8 cellular contexts compared by ENCODE assay signal in genomic region chr7:103343758-103344452, GRCh38. TPM values are rescaled to one million over a fixed set of nuclear protein-coding genes. Genes with fewer than 3 reads are reported as not detected.
DNase-seq lines count a peak whose midpoint lies in the region; ATAC-seq and TF ChIP-seq lines count a peak whose summit lies in the region.

No MANE protein-coding gene starts in this region.

- H3K27ac ChIP-seq in HEK293 (ENCODE audit: extremely low read depth, low read depth, low read length) (peak overlapping the region; percentile 54; the same call in 1 of the 2 replicates), heart right ventricle (peak overlapping the region; percentile 14 to 95 (median 86))

- DNase-seq in NCI-H1417 (lab: John Stamatoyannopoulos, UW) (peak in 2 of 3 experiments; percentile 50 to 76), NCI-H1417 treated with DMSO at 0.1 percent for 48 hours (lab: John Stamatoyannopoulos, UW) (no peak), NCI-H526 treated with DMSO at 0.1 percent for 48 hours (lab: John Stamatoyannopoulos, UW) (peak; percentile 69), heart right ventricle (no peak), retinal pigment epithelial cell (ENCODE audit: low read depth) (no peak), DMS114 treated with DMSO at 0.1 percent for 48 hours (lab: John Stamatoyannopoulos, UW; ENCODE audit: unreplicated experiment) (no peak)
- DNase-seq in activated effector memory CD4-positive, alpha-beta T cell treated with anti-CD3 and anti-CD28 coated beads, Interleukin-2, amount 50 U/mL, for 16 hours = peak; percentile 77

- 0 to 2% methylated on average over 26 of the region's 26 CpGs for WGBS in heart right ventricle, 2 donors

- peak in 4 of 8 donors; percentile 1 to 45 (median 12) for ATAC-seq in heart right ventricle

- POLR2A ChIA-PET in HEK293 (lab: Yijun Ruan, JAX) = no interaction called here

- CTCF ChIA-PET in HEK293 (lab: Yijun Ruan, JAX) = interaction anchor here (0.7 kb wide), 1 partner anchor 17 kb away, joined by 3 read pairs; no protein-coding TSS in a partner anchor

- intact Hi-C loops in heart right ventricle (cut with DNase I) = loop anchor here in 3 of 10 donors (2.0 to 10.0 kb wide), 2 partner anchors 47 to 49 kb away; partner anchors contain the start of gene PMPCB (in 3 of the 3)

- H3K4me1 ChIP-seq in HEK293 (ENCODE audit: control insufficient read depth, insufficient read depth, low read length) (no peaks in the 10 kb centered on the region; the same call in 1 of the 2 replicates), heart right ventricle (peaks cover 0 to 51% (median 40%) of the 10 kb centered on the region in 9 donors)

- TF ChIP-seq CTCF in HEK293 (tag by site-specific recombination; IDR thresholded peaks at IDR 0.05) = no peak
- TF ChIP-seq CTCF in heart right ventricle (IDR thresholded peaks at IDR 0.05) = no peak
- TF ChIP-seq CTCF in retinal pigment epithelial cell (conservative IDR thresholded peaks at IDR 0.05; ENCODE audit: low read depth, low read length) = no peak

- H3K4me3 ChIP-seq in HEK293 (ENCODE audit: low read depth, low read length) = peak overlapping the region; percentile 85
- H3K4me3 ChIP-seq in heart right ventricle = peak overlapping the region; percentile 73 to 95 (median 88)
- peak overlapping the region; percentile 95 for H3K4me3 ChIP-seq in retinal pigment epithelial cell (ENCODE audit: low read length)

- no peaks in the 10 kb centered on the region for H3K27me3 ChIP-seq in heart right ventricle

- H3K9me3 ChIP-seq in HEK293 (ENCODE audit: control insufficient read depth, insufficient read depth, low read depth, low read length) (no peaks in the 10 kb centered on the region), heart right ventricle (no peaks in the 10 kb centered on the region)

- H3K36me3 ChIP-seq in HEK293 (ENCODE audit: control insufficient read depth in 2 of 2, insufficient read depth in 1 of 2, low read length in 2 of 2) (peaks cover 17 to 30% of the 10 kb centered on the region in 2 experiments), heart right ventricle (peaks cover 0 to 33% (median 13%) of the 10 kb centered on the region in 9 donors)

TF ChIP-seq in HEK293, 187 proteins besides CTCF, POLR2A, EP300 and RAD21:
- TF ChIP-seq SCRT2 (tag by site-specific recombination; IDR thresholded peaks at IDR 0.05) (peak; percentile 97), SCRT1 (tag by site-specific recombination; IDR thresholded peaks at IDR 0.05; ENCODE audit: borderline replicate concordance) (peak; percentile 91), ZFHX2 (tag by site-specific recombination; conservative IDR thresholded peaks at IDR 0.05) (no peak), ZNF76 (tag by site-specific recombination; IDR thresholded peaks at IDR 0.05; ENCODE audit: borderline replicate concordance, low read depth) (peak; percentile 63), KLF17 (tag by site-specific recombination; IDR thresholded peaks at IDR 0.05) (no peak), ZNF2 (tag by site-specific recombination; IDR thresholded peaks at IDR 0.05) (no peak), ZBTB11 (tag by site-specific recombination; conservative IDR thresholded peaks at IDR 0.05; ENCODE audit: low read depth) (peak; percentile 86), ZNF518A (tag by site-specific recombination; conservative IDR thresholded peaks at IDR 0.05; ENCODE audit: low read depth) (no peak)

RNA-seq across cellular contexts. Expression of gene DNAJC2, which starts 0.7 kb away (rescaled TPM):
- 10 to 100 TPM; 11.4 to 17.7 (median 14.0) TPM for total RNA-seq in heart right ventricle
- 10 to 100 TPM; 20.4 to 31.8 TPM for polyA plus RNA-seq in heart right ventricle

RNA-seq across cellular contexts. Expression of gene PSMC2, which starts 3.5 kb away (rescaled TPM):
- 100 to 1,000 TPM; 117 to 150 (median 124) TPM for total RNA-seq in heart right ventricle
- 100 to 1,000 TPM in 1 of 2 donors, 10 to 100 TPM in 1; 67.7 to 157 TPM for polyA plus RNA-seq in heart right ventricle

RNA-seq across cellular contexts. Expression of gene PMPCB, which starts 46.7 kb away (rescaled TPM):
- total RNA-seq in heart right ventricle = 10 to 100 TPM; 70.4 to 98.4 (median 92.4) TPM
- 10 to 100 TPM; 51.5 to 52.9 TPM for polyA plus RNA-seq in heart right ventricle

Comparison
In these comparisons a context has a peak if more than half of its experiments do, and no peak if none do; other contexts are left out.
1. DNase-seq: peak in NCI-H1417 (2 of 3), NCI-H526 treated with DMSO at 0.1 percent for 48 hours (single experiment) and activated effector memory CD4-positive, alpha-beta T cell treated with anti-CD3 and anti-CD28 coated beads, Interleukin-2, amount 50 U/mL, for 16 hours (single experiment); none in NCI-H1417 treated with DMSO at 0.1 percent for 48 hours (single experiment), heart right ventricle (0 of 2), retinal pigment epithelial cell (single experiment) and DMS114 treated with DMSO at 0.1 percent for 48 hours (single experiment).
2. Peak in every context shown above with its lines, with median percentiles within 50 percentile points of each other: H3K4me3 ChIP-seq.